In genomic region chr2:111118455-111119003, GRCh38 we compare ENCODE assay signal across 9 cellular contexts. TPM values are rescaled to one million over a fixed set of nuclear protein-coding genes. Genes with fewer than 3 reads are reported as not detected.
DNase-seq lines count a peak whose midpoint lies in the region; ATAC-seq and TF ChIP-seq lines count a peak whose summit lies in the region.
"Had no signal": no experiment of that assay in that cellular context is flagged by ENCODE, and none has a peak within 500 bp of the region (broad histone marks: within the 10 kb centered on the region; RNA-seq: fewer than 3 reads in every experiment).

No MANE protein-coding gene starts in this region.

- no peak for DNase-seq in CD4-positive, CD25-positive, alpha-beta regulatory T cell
- DNase-seq in T-cell (peak in 4 of 34 experiments; percentile 6 to 19 (median 16)), GM10266 (ENCODE audit: extremely low spot score) (no peak), NCI-H1417 treated with DMSO at 0.1 percent for 48 hours (lab: John Stamatoyannopoulos, UW) (no peak), NCI-H1930 (lab: John Stamatoyannopoulos, UW) (no peak), NCI-H2107 (lab: John Stamatoyannopoulos, UW) (no peak)

- TF ChIP-seq CTCF in GM10266 (IDR thresholded peaks at IDR 0.05; ENCODE audit: control insufficient read depth, insufficient read depth, low read depth, missing control alignments) = no peak

- peaks cover under 1% of the 10 kb centered on the region for H3K36me3 ChIP-seq in CD4-positive, CD25-positive, alpha-beta regulatory T cell (ENCODE audit: control insufficient read depth, insufficient read depth, low read length)
- H3K36me3 ChIP-seq in esophagus (ENCODE audit: control insufficient read depth in 2 of 2, insufficient read depth in 2 of 2, low read length in 1 of 2) (no peaks in the 10 kb centered on the region), neuron (ENCODE audit: insufficient read depth, low read length) (no peaks in the 10 kb centered on the region)
- H3K36me3 ChIP-seq: SJSA1 had no signal

- peaks cover 70% of the 10 kb centered on the region for H3K27me3 Mint-ChIP-seq in CD4-positive, CD25-positive, alpha-beta regulatory T cell
- peaks cover 27 to 49% of the 10 kb centered on the region in 2 donors for H3K27me3 Mint-ChIP-seq in T-cell

- POLR2A ChIA-PET in T-cell (lab: Charles Lee) = no interaction called here

- no peak overlapping the region for H3K27ac ChIP-seq in CD4-positive, CD25-positive, alpha-beta regulatory T cell (ENCODE audit: insufficient read depth, low read length, poor library complexity, severe bottlenecking)
- peak overlapping the region; percentile 79 to 81 for H3K27ac ChIP-seq in esophagus (ENCODE audit: low read depth in 2 of 2, low read length in 1 of 2)
- H3K27ac ChIP-seq: SJSA1 had no signal

- H3K4me3 ChIP-seq in CD4-positive, CD25-positive, alpha-beta regulatory T cell (ENCODE audit: low read depth, low read length) = peak overlapping the region; percentile 68
- H3K4me3 ChIP-seq in esophagus (ENCODE audit: low read depth in 1 of 2, low read length in 2 of 2) (peak overlapping the region in 1 of 2 donors; percentile 42), neuron (ENCODE audit: low read length) (peak overlapping the region; percentile 41)

- peaks cover 0 to 4% (median 0%) of the 10 kb centered on the region in 7 donors for H3K9me3 Mint-ChIP-seq in CD4-positive, CD25-positive, alpha-beta regulatory T cell
- H3K9me3 Mint-ChIP-seq in T-cell = no peaks in the 10 kb centered on the region

- peak overlapping the region in 2 of 3 donors; percentile 69 to 91 for H3K27ac Mint-ChIP-seq in CD4-positive, CD25-positive, alpha-beta regulatory T cell
- peak overlapping the region; percentile 11 to 61 for H3K27ac Mint-ChIP-seq in T-cell

- peaks cover 61% of the 10 kb centered on the region for H3K4me1 ChIP-seq in CD4-positive, CD25-positive, alpha-beta regulatory T cell (ENCODE audit: control insufficient read depth, insufficient read depth, low read length, poor library complexity, severe bottlenecking)
- H3K4me1 ChIP-seq in esophagus (ENCODE audit: control insufficient read depth in 2 of 2, insufficient read depth in 2 of 2, low read length in 1 of 2) = peaks cover 0 to 13% of the 10 kb centered on the region in 2 donors
- H3K4me1 ChIP-seq in neuron (ENCODE audit: insufficient read depth, low read length) = peaks cover 18% of the 10 kb centered on the region

- ATAC-seq in CD4-positive, CD25-positive, alpha-beta regulatory T cell (ENCODE audit: low read depth in 2 of 2) = no peak
- ATAC-seq in T-cell (replicated peaks in 1 of 4) = no peak

- H3K27me3 ChIP-seq in CD4-positive, CD25-positive, alpha-beta regulatory T cell (ENCODE audit: control insufficient read depth, insufficient read depth, low read length) = peaks cover 31% of the 10 kb centered on the region
- no peaks in the 10 kb centered on the region for H3K27me3 ChIP-seq in esophagus (ENCODE audit: control insufficient read depth in 1 of 2, insufficient read depth in 2 of 2, low read length in 2 of 2)
- H3K27me3 ChIP-seq in neuron (ENCODE audit: insufficient read depth, low read length) = peaks cover 21% of the 10 kb centered on the region

- 29 to 38% methylated on average over 37 of the region's 37 CpGs for WGBS in esophagus, 2 donors

- no peaks in the 10 kb centered on the region for H3K36me3 Mint-ChIP-seq in CD4-positive, CD25-positive, alpha-beta regulatory T cell
- H3K36me3 Mint-ChIP-seq in T-cell = no peaks in the 10 kb centered on the region

- H3K9me3 ChIP-seq in CD4-positive, CD25-positive, alpha-beta regulatory T cell (ENCODE audit: control insufficient read depth in 2 of 2, low read length in 2 of 2) = no peaks in the 10 kb centered on the region
- H3K9me3 ChIP-seq in esophagus (ENCODE audit: control insufficient read depth in 2 of 2, insufficient read depth in 1 of 2, low read depth in 1 of 2, low read length in 1 of 2) (peaks cover 0 to 4% of the 10 kb centered on the region in 2 donors), neuron (ENCODE audit: low read length) (no peaks in the 10 kb centered on the region)
- H3K9me3 ChIP-seq: SJSA1 had no signal

- H3K4me3 Mint-ChIP-seq in CD4-positive, CD25-positive, alpha-beta regulatory T cell = peak overlapping the region; percentile 87 to 97 (median 91)
- H3K4me3 Mint-ChIP-seq in T-cell = peak overlapping the region; percentile 77 to 95 (median 82)

- H2AFZ ChIP-seq in neuron (ENCODE audit: low read depth, low read length) = no peak overlapping the region

- CTCF ChIA-PET in T-cell (lab: Charles Lee) = interaction anchor here (0.6 kb wide), 2 partner anchors 8 to 32 kb away, joined by 3 read pairs; no protein-coding TSS in a partner anchor

- H3K4me1 Mint-ChIP-seq in CD4-positive, CD25-positive, alpha-beta regulatory T cell = peaks cover 8 to 44% (median 19%) of the 10 kb centered on the region in 4 donors
- peaks cover 38 to 48% (median 47%) of the 10 kb centered on the region in 3 donors for H3K4me1 Mint-ChIP-seq in T-cell

RNA-seq across cellular contexts. Expression of gene BCL2L11, which starts 2.2 kb away (rescaled TPM):
- 96.0 TPM for total RNA-seq in CD4-positive, CD25-positive, alpha-beta regulatory T cell
- 10 to 100 TPM; 18.0 to 35.2 (median 28.0) TPM for polyA plus RNA-seq in CD4-positive, CD25-positive, alpha-beta regulatory T cell
- 10 to 100 TPM; 24.1 to 47.0 (median 34.6) TPM for total RNA-seq in T-cell
- 1 to 10 TPM; 3.9 to 4.1 TPM for polyA plus RNA-seq in esophagus
